Comparison of ENCODE assay signal across 1 cellular context in genomic region chr12:62760779-62761178, GRCh38.
TF ChIP-seq lines count a peak whose summit lies in the region.

No MANE protein-coding gene starts in this region.

TF ChIP-seq in IMR-90, 13 proteins besides CTCF, POLR2A, EP300 and RAD21 (continued from another document):
- TF ChIP-seq ELK1 (IDR thresholded peaks at IDR 0.05; ENCODE audit: borderline replicate concordance, low read depth, low read length): no peak
- no peak for TF ChIP-seq USF2 (IDR thresholded peaks at IDR 0.05; ENCODE audit: low read depth, low read length)
- no peak for TF ChIP-seq MXI1 (IDR thresholded peaks at IDR 0.05; ENCODE audit: borderline replicate concordance, low read depth, low read length)
- no peak for TF ChIP-seq CEBPB (IDR thresholded peaks at IDR 0.05; ENCODE audit: low read depth, low read length)
- TF ChIP-seq MAFK (IDR thresholded peaks at IDR 0.05; ENCODE audit: low read depth, low read length): no peak
- TF ChIP-seq RCOR1 (IDR thresholded peaks at IDR 0.05; ENCODE audit: insufficient replicate concordance, low read length): no peak
- TF ChIP-seq NFE2L2 (IDR thresholded peaks at IDR 0.05; ENCODE audit: low read depth, low read length): no peak
- no peak for TF ChIP-seq SMC3 (IDR thresholded peaks at IDR 0.05; ENCODE audit: low read depth, low read length)
TF ChIP-seq in IMR-90: peak in this region for 0.
